Comparison of ENCODE assay signal across 25 cellular contexts in the genomic region with DNA sequence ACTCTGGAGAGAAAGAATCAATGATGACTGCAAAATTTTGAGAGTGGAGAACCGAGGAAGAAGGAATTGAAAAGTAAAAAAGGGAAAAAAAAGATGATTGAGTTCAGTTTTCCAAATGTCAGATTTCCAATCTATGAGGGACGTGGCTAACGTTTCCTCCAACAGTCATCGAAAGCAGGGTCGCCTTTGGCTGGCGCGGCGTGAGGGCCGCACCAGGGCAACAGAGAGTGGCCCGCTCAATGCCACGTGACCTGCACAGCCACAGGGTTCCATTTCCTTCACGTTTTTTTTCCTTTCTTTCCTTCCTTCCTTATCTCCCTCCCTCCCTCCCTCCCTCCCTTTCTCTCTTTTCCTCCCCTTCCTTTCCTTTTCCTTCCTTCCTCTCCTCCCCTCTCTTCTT.
A peak's percentile ranks its signal among the peaks of the same experiment; 100 is the strongest.
DNase-seq lines count a peak whose midpoint lies in the region; ATAC-seq, FAIRE-seq and TF ChIP-seq lines count a peak whose summit lies in the region.
"Had no signal": no experiment of that assay in that cellular context is flagged by ENCODE, and none has a peak within 500 bp of the region (broad histone marks: within the 10 kb centered on the region; RNA-seq: fewer than 3 reads in every experiment).

No MANE protein-coding gene starts in this region.

- TF ChIP-seq RAD21 in Ishikawa (IDR thresholded peaks at IDR 0.05; ENCODE audit: low read depth) = no peak
- TF ChIP-seq RAD21 in K562 (CRISPR knock-in tag; conservative IDR thresholded peaks at IDR 0.05 in 1 of 2, IDR thresholded peaks at IDR 0.05 in 1 of 2) = no peak

- H3K4me2 ChIP-seq in K562 (ENCODE audit: insufficient read depth, low read length) = peak overlapping the region; percentile 18; the same call in 1 of the 2 replicates
- H3K4me2 ChIP-seq: A549; BLaER1 treated with 17β-estradiol and CSF1 and Interleukin-3, amounts not matched to agents 10 nM and 100 nM; GM23338 had no signal

- TF ChIP-seq POLR2A in K562 (conservative IDR thresholded peaks at IDR 0.05) = no peak

- H3K4me1 ChIP-seq in heart right ventricle (no peaks in the 10 kb centered on the region), K562 (replicated peaks in 1 of 2; ENCODE audit: control insufficient read depth in 2 of 2, insufficient read depth in 2 of 2, low read length in 2 of 2) (peaks cover 7 to 32% of the 10 kb centered on the region in 2 experiments; a peak in 4 of 5 replicates)
- H3K4me1 ChIP-seq: A549, BE2C had no signal

- no peaks in the 10 kb centered on the region for H3K9me1 ChIP-seq in K562 (ENCODE audit: control insufficient read depth, insufficient read depth, low read length)

- H4K20me1 ChIP-seq in K562 (replicated peaks; ENCODE audit: control insufficient read depth, insufficient read depth, low read length) = no peaks in the 10 kb centered on the region
- H4K20me1 ChIP-seq: BLaER1 treated with 17β-estradiol and CSF1 and Interleukin-3, amounts not matched to agents 10 nM and 100 nM had no signal

- no peak for ATAC-seq in heart right ventricle
- ATAC-seq in K562 = no peak
- no peak for ATAC-seq in GM19467 (IDR thresholded peaks at IDR 0.05; ENCODE audit: unreplicated experiment)
- no peak for ATAC-seq in HG02571 (IDR thresholded peaks at IDR 0.05; ENCODE audit: unreplicated experiment)
- ATAC-seq: A549, GM12878, GM23338, HCT116 had no signal

- FAIRE-seq in K562 (lab: Jason Lieb, UNC) = no peak
- FAIRE-seq: A549, D721Med, GM12878, GM19239 had no signal

- in situ Hi-C loops in K562 (cut with MboI) = no loop called here

- no peak overlapping the region for H2AFZ ChIP-seq in K562 (ENCODE audit: low read depth, low read length)
- H2AFZ ChIP-seq: GM23338 had no signal

- TF ChIP-seq CTCF in heart right ventricle (IDR thresholded peaks at IDR 0.05) (no peak), K562 (IDR thresholded peaks at IDR 0.05 in 2 of 3, conservative IDR thresholded peaks at IDR 0.05 in 1 of 3; ENCODE audit: insufficient read depth in 2 of 3, low read depth in 1 of 3, low read length in 3 of 3) (no peak)

- H3K36me3 ChIP-seq in heart right ventricle = no peaks in the 10 kb centered on the region
- peaks cover 31% of the 10 kb centered on the region; the same call in 2 of the 3 replicates for H3K36me3 ChIP-seq in K562 (ENCODE audit: control insufficient read depth, insufficient read depth, low read length)
- H3K36me3 ChIP-seq: BE2C; BLaER1 treated with 17β-estradiol and CSF1 and Interleukin-3, amounts not matched to agents 10 nM and 100 nM had no signal

- H3K79me2 ChIP-seq in K562 (ENCODE audit: control insufficient read depth, insufficient read depth, low read length) = peaks cover 29% of the 10 kb centered on the region

- DNase-seq in cardiac septum (ENCODE audit: low spot score) (peak; percentile 44), heart right ventricle (no peak), K562 (ENCODE audit: extremely low read depth in 1 of 4, low spot score in 3 of 4) (no peak), mesenteric fat pad (ENCODE audit: low spot score) (peak; percentile 51)
- DNase-seq: 8988T; ACHN; AML-193; BE2C; CD4-positive, alpha-beta T cell; CD8-positive, alpha-beta memory T cell; DMS 273 treated with DMSO at 0.1 percent for 48 hours; DMS79; EL; GDM1; H9 had no signal

- no peaks in the 10 kb centered on the region for H3K9me3 ChIP-seq in heart right ventricle
- 0 out of 2 replicates have a peak, but pooled peaks cover 1% of the 10 kb centered on the region for H3K9me3 ChIP-seq in K562 (replicated peaks; ENCODE audit: control insufficient read depth, insufficient read depth, low read depth, low read length)
- H3K9me3 ChIP-seq: A549; BE2C; BLaER1 treated with 17β-estradiol and CSF1 and Interleukin-3, amounts not matched to agents 10 nM and 100 nM had no signal

- POLR2A ChIA-PET in K562 (lab: Yijun Ruan, JAX) = no interaction called here

- H3K27me3 ChIP-seq in heart right ventricle (peaks cover 0 to 15% (median 0%) of the 10 kb centered on the region in 7 donors), K562 (ENCODE audit: control insufficient read depth in 2 of 2, insufficient read depth in 2 of 2, low read length in 2 of 2) (peaks cover 0 to 30% of the 10 kb centered on the region in 2 experiments; a peak in 2 of 5 replicates)
- H3K27me3 ChIP-seq: BE2C had no signal

- no peak overlapping the region for H3K27ac ChIP-seq in heart right ventricle
- H3K27ac ChIP-seq in K562 (ENCODE audit: extremely low read depth, low read depth, low read length) = no peak overlapping the region; the same call in 2 of the 3 replicates
- H3K27ac ChIP-seq: A549; BLaER1 treated with 17β-estradiol and CSF1 and Interleukin-3, amounts not matched to agents 10 nM and 100 nM had no signal

- CTCF ChIA-PET in K562 (lab: Yijun Ruan, JAX; ENCODE audit: low intra/inter-chr PET ratio) = no interaction called here

- no peak for TF ChIP-seq EP300 in Ishikawa (IDR thresholded peaks at IDR 0.05; ENCODE audit: borderline replicate concordance)
- TF ChIP-seq EP300 in K562 (IDR thresholded peaks at IDR 0.05; ENCODE audit: low read length) = no peak

- intact Hi-C loops in cardiac septum (cut with DNase I) = no loop called here
- intact Hi-C loops in heart right ventricle (cut with DNase I) = no loop called here
- intact Hi-C loops in K562 (cut with micrococcal nuclease) = no loop called here

- WGBS in heart right ventricle, 2 donors = 82 to 85% methylated on average over 12 of the region's 12 CpGs
- 30% methylated on average over 11 of the region's 12 CpGs for WGBS in K562 (ENCODE audit: insufficient coverage, low coverage, missing lambda C conversion rate)

- H3K4me3 ChIP-seq in heart right ventricle (no peak overlapping the region), K562 (peak overlapping the region; percentile 50)
- H3K4me3 ChIP-seq: A549; BLaER1 treated with 17β-estradiol and CSF1 and Interleukin-3, amounts not matched to agents 10 nM and 100 nM; GM12878; GM23338 had no signal

- BruUV-seq in K562 (replicated peaks; lab: Mats Ljungman, UMichigan) = no TSS peak

- H3K9ac ChIP-seq in K562 (ENCODE audit: insufficient read depth in 1 of 2, low read depth in 2 of 2, low read length in 2 of 2) = no peak overlapping the region; a peak in 1 of 4 replicates
- H3K9ac ChIP-seq: BLaER1 treated with 17β-estradiol and CSF1 and Interleukin-3, amounts not matched to agents 10 nM and 100 nM had no signal

TF ChIP-seq in Ishikawa, 13 proteins besides CTCF, POLR2A, EP300 and RAD21:
- TF ChIP-seq, protein P1, sequence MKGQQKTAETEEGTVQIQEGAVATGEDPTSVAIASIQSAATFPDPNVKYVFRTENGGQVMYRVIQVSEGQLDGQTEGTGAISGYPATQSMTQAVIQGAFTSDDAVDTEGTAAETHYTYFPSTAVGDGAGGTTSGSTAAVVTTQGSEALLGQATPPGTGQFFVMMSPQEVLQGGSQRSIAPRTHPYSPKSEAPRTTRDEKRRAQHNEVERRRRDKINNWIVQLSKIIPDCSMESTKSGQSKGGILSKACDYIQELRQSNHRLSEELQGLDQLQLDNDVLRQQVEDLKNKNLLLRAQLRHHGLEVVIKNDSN (IDR thresholded peaks at IDR 0.05) = peak; percentile 28; the same call in 1 of the 2 replicates
- TF ChIP-seq, protein P2, sequence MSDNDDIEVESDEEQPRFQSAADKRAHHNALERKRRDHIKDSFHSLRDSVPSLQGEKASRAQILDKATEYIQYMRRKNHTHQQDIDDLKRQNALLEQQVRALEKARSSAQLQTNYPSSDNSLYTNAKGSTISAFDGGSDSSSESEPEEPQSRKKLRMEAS (IDR thresholded peaks at IDR 0.05) = no peak

TF ChIP-seq in K562, 482 proteins besides CTCF, POLR2A, EP300 and RAD21 (continues in another document):
- TF ChIP-seq, protein P3, sequence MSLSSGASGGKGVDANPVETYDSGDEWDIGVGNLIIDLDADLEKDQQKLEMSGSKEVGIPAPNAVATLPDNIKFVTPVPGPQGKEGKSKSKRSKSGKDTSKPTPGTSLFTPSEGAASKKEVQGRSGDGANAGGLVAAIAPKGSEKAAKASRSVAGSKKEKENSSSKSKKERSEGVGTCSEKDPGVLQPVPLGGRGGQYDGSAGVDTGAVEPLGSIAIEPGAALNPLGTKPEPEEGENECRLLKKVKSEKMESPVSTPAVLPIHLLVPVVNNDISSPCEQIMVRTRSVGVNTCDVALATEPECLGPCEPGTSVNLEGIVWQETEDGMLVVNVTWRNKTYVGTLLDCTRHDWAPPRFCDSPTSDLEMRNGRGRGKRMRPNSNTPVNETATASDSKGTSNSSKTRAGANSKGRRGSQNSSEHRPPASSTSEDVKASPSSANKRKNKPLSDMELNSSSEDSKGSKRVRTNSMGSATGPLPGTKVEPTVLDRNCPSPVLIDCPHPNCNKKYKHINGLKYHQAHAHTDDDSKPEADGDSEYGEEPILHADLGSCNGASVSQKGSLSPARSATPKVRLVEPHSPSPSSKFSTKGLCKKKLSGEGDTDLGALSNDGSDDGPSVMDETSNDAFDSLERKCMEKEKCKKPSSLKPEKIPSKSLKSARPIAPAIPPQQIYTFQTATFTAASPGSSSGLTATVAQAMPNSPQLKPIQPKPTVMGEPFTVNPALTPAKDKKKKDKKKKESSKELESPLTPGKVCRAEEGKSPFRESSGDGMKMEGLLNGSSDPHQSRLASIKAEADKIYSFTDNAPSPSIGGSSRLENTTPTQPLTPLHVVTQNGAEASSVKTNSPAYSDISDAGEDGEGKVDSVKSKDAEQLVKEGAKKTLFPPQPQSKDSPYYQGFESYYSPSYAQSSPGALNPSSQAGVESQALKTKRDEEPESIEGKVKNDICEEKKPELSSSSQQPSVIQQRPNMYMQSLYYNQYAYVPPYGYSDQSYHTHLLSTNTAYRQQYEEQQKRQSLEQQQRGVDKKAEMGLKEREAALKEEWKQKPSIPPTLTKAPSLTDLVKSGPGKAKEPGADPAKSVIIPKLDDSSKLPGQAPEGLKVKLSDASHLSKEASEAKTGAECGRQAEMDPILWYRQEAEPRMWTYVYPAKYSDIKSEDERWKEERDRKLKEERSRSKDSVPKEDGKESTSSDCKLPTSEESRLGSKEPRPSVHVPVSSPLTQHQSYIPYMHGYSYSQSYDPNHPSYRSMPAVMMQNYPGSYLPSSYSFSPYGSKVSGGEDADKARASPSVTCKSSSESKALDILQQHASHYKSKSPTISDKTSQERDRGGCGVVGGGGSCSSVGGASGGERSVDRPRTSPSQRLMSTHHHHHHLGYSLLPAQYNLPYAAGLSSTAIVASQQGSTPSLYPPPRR (CRISPR knock-in tag; IDR thresholded peaks at IDR 0.05; ENCODE audit: borderline replicate concordance) = no peak
- TF ChIP-seq, protein P4, sequence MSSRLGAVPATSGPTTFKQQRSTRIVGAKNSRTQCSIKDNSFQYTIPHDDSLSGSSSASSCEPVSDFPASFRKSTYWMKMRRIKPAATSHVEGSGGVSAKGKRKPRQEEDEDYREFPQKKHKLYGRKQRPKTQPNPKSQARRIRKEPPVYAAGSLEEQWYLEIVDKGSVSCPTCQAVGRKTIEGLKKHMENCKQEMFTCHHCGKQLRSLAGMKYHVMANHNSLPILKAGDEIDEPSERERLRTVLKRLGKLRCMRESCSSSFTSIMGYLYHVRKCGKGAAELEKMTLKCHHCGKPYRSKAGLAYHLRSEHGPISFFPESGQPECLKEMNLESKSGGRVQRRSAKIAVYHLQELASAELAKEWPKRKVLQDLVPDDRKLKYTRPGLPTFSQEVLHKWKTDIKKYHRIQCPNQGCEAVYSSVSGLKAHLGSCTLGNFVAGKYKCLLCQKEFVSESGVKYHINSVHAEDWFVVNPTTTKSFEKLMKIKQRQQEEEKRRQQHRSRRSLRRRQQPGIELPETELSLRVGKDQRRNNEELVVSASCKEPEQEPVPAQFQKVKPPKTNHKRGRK (tag; IDR thresholded peaks at IDR 0.05) = 0 out of 2 replicates have a peak, but pooled peaks have one; percentile 29

Comparison
In these comparisons a context has a peak if more than half of its experiments do, and no peak if none do; other contexts are left out.
1. DNase-seq: peak in cardiac septum (single experiment) and mesenteric fat pad (single experiment); none in heart right ventricle (0 of 2) and K562 (0 of 4).